In genomic region chr20:14538433-14538832, GRCh38 we compare ENCODE assay signal across 14 cellular contexts.
A peak's percentile ranks its signal among the peaks of the same experiment; 100 is the strongest.
DNase-seq lines count a peak whose midpoint lies in the region; ATAC-seq lines count a peak whose summit lies in the region.
"Had no signal": no experiment of that assay in that cellular context is flagged by ENCODE, and none has a peak within 500 bp of the region (broad histone marks: within the 10 kb centered on the region; RNA-seq: fewer than 3 reads in every experiment).

No MANE protein-coding gene starts in this region.

- intact Hi-C loops in aorta (cut with DNase I) = no loop called here

- ATAC-seq in GM19023 (IDR thresholded peaks at IDR 0.05; ENCODE audit: unreplicated experiment) = peak; percentile 92
- peak; percentile 95 for ATAC-seq in GM21619 (IDR thresholded peaks at IDR 0.05; ENCODE audit: unreplicated experiment)
- ATAC-seq in HG03103 (IDR thresholded peaks at IDR 0.05; ENCODE audit: low read depth, unreplicated experiment) = peak; percentile 99
- ATAC-seq in aorta (ENCODE audit: low FRiP score) = peak; percentile 26
- ATAC-seq: gastroesophageal sphincter; naive thymus-derived CD4-positive, alpha-beta T cell; right lobe of liver had no signal

- H3K4me3 ChIP-seq in aorta (ENCODE audit: low read length in 2 of 2) = no peak overlapping the region
- H3K4me3 ChIP-seq: gastroesophageal sphincter, right lobe of liver, testis had no signal

- no peak overlapping the region for H3K27ac ChIP-seq in aorta (ENCODE audit: low read depth in 1 of 2, low read length in 2 of 2)
- H3K27ac ChIP-seq: gastroesophageal sphincter, right lobe of liver, testis had no signal

- no peaks in the 10 kb centered on the region for H3K9me3 ChIP-seq in aorta (ENCODE audit: control insufficient read depth, low read length)
- H3K9me3 ChIP-seq: gastroesophageal sphincter, right lobe of liver, testis had no signal

- H3K27me3 ChIP-seq in aorta (ENCODE audit: control insufficient read depth in 1 of 2, insufficient read depth in 2 of 2, low read length in 1 of 2) = peaks cover 0 to 2% of the 10 kb centered on the region in 2 donors
- H3K27me3 ChIP-seq: gastroesophageal sphincter, right lobe of liver, testis had no signal

- H3K4me1 ChIP-seq in aorta (ENCODE audit: control insufficient read depth in 1 of 2, insufficient read depth in 2 of 2, low read length in 2 of 2) = no peaks in the 10 kb centered on the region
- H3K4me1 ChIP-seq: gastroesophageal sphincter, right lobe of liver, testis had no signal

- DNase-seq in aorta (no peak), AG20443 (ENCODE audit: low spot score) (no peak)
- DNase-seq in activated naive CD4-positive, alpha-beta T cell treated with anti-CD3 and anti-CD28 coated beads, Interleukin-2, amount 50 U/mL, for 16 hours = no peak
- DNase-seq in effector CD8-positive, alpha-beta T cell (lab: John Stamatoyannopoulos, UW) = no peak
- DNase-seq: activated T-cell treated with anti-CD3 and anti-CD28 coated beads for 4 hours; COR-L47; effector memory CD4-positive, alpha-beta T cell; naive thymus-derived CD4-positive, alpha-beta T cell; right lobe of liver; testis had no signal

- 91 to 95% methylated on average over 5 of the region's 5 CpGs for WGBS in aorta, 2 donors

- no peaks in the 10 kb centered on the region for H3K36me3 ChIP-seq in aorta (ENCODE audit: control insufficient read depth in 1 of 2, insufficient read depth in 2 of 2, low read length in 1 of 2)
- H3K36me3 ChIP-seq: gastroesophageal sphincter, right lobe of liver had no signal

Comparison
In these comparisons a context has a peak if more than half of its experiments do, and no peak if none do; other contexts are left out.
1. ATAC-seq: peak in every context shown above with its lines; median percentile 99 in HG03103; 95 in GM21619; 92 in GM19023; 26 in aorta.